8 cellular contexts compared by ENCODE assay signal in the genomic region with DNA sequence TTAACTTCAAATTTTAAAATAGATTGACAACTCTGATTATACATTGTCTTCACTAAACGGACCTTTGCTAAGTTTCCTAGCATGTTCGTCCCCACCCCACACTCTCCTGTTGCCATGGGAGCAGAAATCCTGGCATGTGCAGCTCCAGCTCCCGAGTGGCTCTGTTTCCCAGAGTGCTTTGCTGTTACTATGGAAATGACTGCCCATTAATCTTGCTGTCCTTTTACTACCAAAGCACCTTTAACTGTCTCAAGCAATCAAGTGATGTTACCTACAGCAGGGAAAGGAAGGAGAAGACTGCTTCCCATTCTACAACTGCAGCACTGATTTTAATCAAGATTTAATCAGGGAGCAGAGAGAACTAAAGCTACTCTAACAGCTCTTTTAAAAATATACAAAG.
DNase-seq lines count a peak whose midpoint lies in the region; ATAC-seq, FAIRE-seq and TF ChIP-seq lines count a peak whose summit lies in the region.

No MANE protein-coding gene starts in this region.

- H3K9me3 Mint-ChIP-seq in astrocyte (ENCODE audit: unreplicated experiment): no peaks in the 10 kb centered on the region
- H3K9me3 Mint-ChIP-seq in activated CD4-positive, alpha-beta T cell treated with anti-CD3 and anti-CD28 coated beads, Interleukin-2, amount 10 ng/mL, durations not matched to agents 7 days and 5 days: no peaks in the 10 kb centered on the region

- WGBS in lung, 2 donors: 1 to 7% methylated on average over 3 of the region's 3 CpGs

- H3K4me1 ChIP-seq in astrocyte (ENCODE audit: insufficient read depth, low read length) (peaks cover 4% of the 10 kb centered on the region), lung (ENCODE audit: control insufficient read depth in 2 of 2, insufficient read depth in 2 of 2, low read length in 2 of 2) (no peaks in the 10 kb centered on the region), vagina (no peaks in the 10 kb centered on the region), Peyer's patch (no peaks in the 10 kb centered on the region)

- CTCF ChIA-PET in activated CD4-positive, alpha-beta T cell treated with anti-CD3 and anti-CD28 coated beads, Interleukin-2, amount 10 ng/mL, durations not matched to agents 7 days and 5 days (lab: Charles Lee): no interaction called here

- no peaks in the 10 kb centered on the region for H3K79me2 ChIP-seq in astrocyte (ENCODE audit: insufficient read depth, low read length)

- H3K36me3 ChIP-seq in astrocyte (ENCODE audit: insufficient read depth, low read length) (no peaks in the 10 kb centered on the region), lung (ENCODE audit: control insufficient read depth in 2 of 2, insufficient read depth in 2 of 2, low read length in 2 of 2) (no peaks in the 10 kb centered on the region), vagina (no peaks in the 10 kb centered on the region), Peyer's patch (no peaks in the 10 kb centered on the region)

- no peaks in the 10 kb centered on the region for H4K20me1 ChIP-seq in astrocyte (ENCODE audit: insufficient read depth, low read length)

- peak overlapping the region; percentile 57 for H3K4me2 ChIP-seq in astrocyte (ENCODE audit: low read length)

- peak overlapping the region; percentile 8 for H3K4me3 ChIP-seq in astrocyte (ENCODE audit: insufficient read depth, low read depth, low read length)
- no peak overlapping the region for H3K4me3 ChIP-seq in lung
- H3K4me3 ChIP-seq in vagina: no peak overlapping the region
- no peak overlapping the region for H3K4me3 ChIP-seq in Peyer's patch

- H2AFZ ChIP-seq in astrocyte (ENCODE audit: low read depth, low read length): peak overlapping the region; percentile 57

- no peak overlapping the region for H3K9ac ChIP-seq in astrocyte (ENCODE audit: low read length)

- intact Hi-C loops in vagina (cut with DNase I): no loop called here

- TF ChIP-seq POLR2A in vagina (IDR thresholded peaks at IDR 0.05): no peak
- TF ChIP-seq POLR2A in Peyer's patch (IDR thresholded peaks at IDR 0.05): no peak

- H3K4me3 Mint-ChIP-seq in astrocyte (ENCODE audit: unreplicated experiment): no peak overlapping the region
- H3K4me3 Mint-ChIP-seq in activated CD4-positive, alpha-beta T cell treated with anti-CD3 and anti-CD28 coated beads, Interleukin-2, amount 10 ng/mL, durations not matched to agents 7 days and 5 days: no peak overlapping the region

- H3K27ac ChIP-seq in astrocyte (ENCODE audit: low read depth, low read length): no peak overlapping the region
- no peak overlapping the region for H3K27ac ChIP-seq in lung (ENCODE audit: low read depth in 1 of 2, low read length in 1 of 2)
- no peak overlapping the region for H3K27ac ChIP-seq in vagina
- no peak overlapping the region for H3K27ac ChIP-seq in Peyer's patch

- DNase-seq in DMS 273 treated with DMSO at 0.1 percent for 48 hours (lab: John Stamatoyannopoulos, UW): peak; percentile 48
- DNase-seq in NCI-H1417 (lab: John Stamatoyannopoulos, UW): peak; percentile 71 to 97 (median 94)
- DNase-seq in astrocyte (ENCODE audit: low read depth): peak; percentile 60
- peak; percentile 47 for DNase-seq in lung (ENCODE audit: low spot score)
- DNase-seq in germinal center (ENCODE audit: low spot score): no peak
- DNase-seq in activated CD4-positive, alpha-beta T cell treated with anti-CD3 and anti-CD28 coated beads, Interleukin-2, amount 10 ng/mL, durations not matched to agents 7 days and 5 days: no peak
- DNase-seq in vagina (ENCODE audit: extremely low spot score in 2 of 2): no peak
- DNase-seq in Peyer's patch: no peak

- FAIRE-seq in astrocyte (lab: Jason Lieb, UNC): no peak

- TF ChIP-seq CTCF in astrocyte (IDR thresholded peaks at IDR 0.05; ENCODE audit: insufficient read depth, low read depth, low read length): no peak
- no peak for TF ChIP-seq CTCF in lung (IDR thresholded peaks at IDR 0.05; ENCODE audit: control extremely low read depth, extremely low read depth)
- no peak for TF ChIP-seq CTCF in vagina (IDR thresholded peaks at IDR 0.05)
- TF ChIP-seq CTCF in Peyer's patch (IDR thresholded peaks at IDR 0.05): no peak

- H3K27me3 Mint-ChIP-seq in astrocyte (ENCODE audit: low read depth, unreplicated experiment): peaks cover 2% of the 10 kb centered on the region
- peaks cover 5% of the 10 kb centered on the region for H3K27me3 Mint-ChIP-seq in activated CD4-positive, alpha-beta T cell treated with anti-CD3 and anti-CD28 coated beads, Interleukin-2, amount 10 ng/mL, durations not matched to agents 7 days and 5 days

- no peaks in the 10 kb centered on the region for H3K9me3 ChIP-seq in astrocyte (ENCODE audit: insufficient read depth, low read depth, low read length)
- no peaks in the 10 kb centered on the region for H3K9me3 ChIP-seq in lung (ENCODE audit: control insufficient read depth in 2 of 2, insufficient read depth in 1 of 2, low read length in 1 of 2)
- no peaks in the 10 kb centered on the region for H3K9me3 ChIP-seq in vagina
- H3K9me3 ChIP-seq in Peyer's patch: no peaks in the 10 kb centered on the region

- no peaks in the 10 kb centered on the region for H3K27me3 ChIP-seq in astrocyte (ENCODE audit: insufficient read depth, low read length)
- H3K27me3 ChIP-seq in lung (ENCODE audit: control insufficient read depth, insufficient read depth): no peaks in the 10 kb centered on the region
- no peaks in the 10 kb centered on the region for H3K27me3 ChIP-seq in vagina
- H3K27me3 ChIP-seq in Peyer's patch: no peaks in the 10 kb centered on the region

- no peaks in the 10 kb centered on the region for H3K36me3 Mint-ChIP-seq in astrocyte (ENCODE audit: low read depth, unreplicated experiment)
- no peaks in the 10 kb centered on the region for H3K36me3 Mint-ChIP-seq in activated CD4-positive, alpha-beta T cell treated with anti-CD3 and anti-CD28 coated beads, Interleukin-2, amount 10 ng/mL, durations not matched to agents 7 days and 5 days (ENCODE audit: low read depth)

- POLR2A ChIA-PET in activated CD4-positive, alpha-beta T cell treated with anti-CD3 and anti-CD28 coated beads, Interleukin-2, amount 10 ng/mL, durations not matched to agents 7 days and 5 days (lab: Charles Lee): no interaction called here

- no peak for ATAC-seq in lung (ENCODE audit: insufficient read depth, low FRiP score)

- peaks cover 3% of the 10 kb centered on the region for H3K4me1 Mint-ChIP-seq in astrocyte (ENCODE audit: low read depth, unreplicated experiment)
- H3K4me1 Mint-ChIP-seq in activated CD4-positive, alpha-beta T cell treated with anti-CD3 and anti-CD28 coated beads, Interleukin-2, amount 10 ng/mL, durations not matched to agents 7 days and 5 days: peaks cover 4% of the 10 kb centered on the region

- no peak overlapping the region for H3K27ac Mint-ChIP-seq in astrocyte (ENCODE audit: unreplicated experiment)
- no peak overlapping the region for H3K27ac Mint-ChIP-seq in activated CD4-positive, alpha-beta T cell treated with anti-CD3 and anti-CD28 coated beads, Interleukin-2, amount 10 ng/mL, durations not matched to agents 7 days and 5 days

Comparison
In these comparisons a context has a peak if more than half of its experiments do, and no peak if none do; other contexts are left out.
1. DNase-seq: peak in DMS 273 treated with DMSO at 0.1 percent for 48 hours (single experiment), NCI-H1417 (3 of 3), astrocyte (single experiment) and lung (single experiment); none in germinal center (single experiment), activated CD4-positive, alpha-beta T cell treated with anti-CD3 and anti-CD28 coated beads, Interleukin-2, amount 10 ng/mL, durations not matched to agents 7 days and 5 days (single experiment), vagina (0 of 2) and Peyer's patch (0 of 3).